Comparison of ENCODE assay signal across 11 cellular contexts in genomic region chr4:1137850-1138249, GRCh38. TPM values are rescaled to one million over a fixed set of nuclear protein-coding genes. Genes with fewer than 3 reads are reported as not detected.
DNase-seq lines count a peak whose midpoint lies in the region; ATAC-seq, FAIRE-seq and TF ChIP-seq lines count a peak whose summit lies in the region.
"Had no signal": no experiment of that assay in that cellular context is flagged by ENCODE, and none has a peak within 500 bp of the region (broad histone marks: within the 10 kb centered on the region; RNA-seq: fewer than 3 reads in every experiment).

No MANE protein-coding gene starts in this region.

- H3F3A ChIP-seq in SK-N-SH (replicated peaks; ENCODE audit: insufficient read depth), result no peaks in the 10 kb centered on the region

- H3K27ac ChIP-seq in SK-N-SH (ENCODE audit: low read depth in 2 of 2, low read length in 1 of 2) (no peak overlapping the region), GM12878 (ENCODE audit: control insufficient read depth, insufficient read depth) (no peak overlapping the region), osteoblast (ENCODE audit: low read depth, low read length) (no peak overlapping the region)

- 65% methylated on average over 2 of the region's 2 CpGs for whole genome bisulfite sequencing in SK-N-SH (ENCODE audit: low lambda C conversion rate)
- WGBS in GM12878 (ENCODE audit: insufficient coverage, insufficient replicate concordance, low lambda C conversion rate, missing lambda C conversion rate), result 87% methylated on average over 2 of the region's 2 CpGs

- in situ Hi-C loops in GM12878 (cut with MboI), result no loop called here

- H3K36me3 ChIP-seq in SK-N-SH (replicated peaks in 1 of 2; ENCODE audit: control insufficient read depth in 1 of 2, insufficient read depth in 2 of 2, low read length in 1 of 2), result no peaks in the 10 kb centered on the region
- no peaks in the 10 kb centered on the region for H3K36me3 ChIP-seq in GM12878 (ENCODE audit: control insufficient read depth in 2 of 2, insufficient read depth in 2 of 2, low read length in 1 of 2)
- H3K36me3 ChIP-seq in osteoblast (ENCODE audit: insufficient read depth, low read length), result no peaks in the 10 kb centered on the region

- TF ChIP-seq RAD21 in SK-N-SH (IDR thresholded peaks at IDR 0.05; ENCODE audit: low read length), result no peak
- TF ChIP-seq RAD21 in GM12878 (IDR thresholded peaks at IDR 0.05; ENCODE audit: insufficient read depth, low read depth, low read length), result no peak

- H3K9me3 ChIP-seq in SK-N-SH (no peaks in the 10 kb centered on the region), GM12878 (replicated peaks; ENCODE audit: control insufficient read depth, insufficient read depth, low read length) (no peaks in the 10 kb centered on the region; the same call in 1 of the 3 replicates), osteoblast (ENCODE audit: low read depth, low read length) (no peaks in the 10 kb centered on the region)

- peaks cover 0 to 2% of the 10 kb centered on the region in 2 experiments; a peak in 1 of 4 replicates for H3K4me1 ChIP-seq in SK-N-SH (ENCODE audit: control insufficient read depth in 1 of 2, insufficient read depth in 2 of 2, low read depth in 1 of 2, low read length in 1 of 2)
- no peaks in the 10 kb centered on the region; the same call in none of the 2 replicates for H3K4me1 ChIP-seq in GM12878 (ENCODE audit: control insufficient read depth, insufficient read depth, low read length)
- no peaks in the 10 kb centered on the region for H3K4me1 ChIP-seq in osteoblast (ENCODE audit: insufficient read depth, low read length)

- no peak overlapping the region for H3K4me3 ChIP-seq in SK-N-SH (ENCODE audit: low read depth in 2 of 2, low read length in 1 of 2)
- H3K4me3 ChIP-seq in GM12878, result no peak overlapping the region
- H3K4me3 ChIP-seq in osteoblast (ENCODE audit: insufficient read depth, low read length), result no peak overlapping the region

- peaks cover 18% of the 10 kb centered on the region; the same call in 1 of the 2 replicates for H3K27me3 ChIP-seq in SK-N-SH (ENCODE audit: insufficient read depth)
- no peaks in the 10 kb centered on the region for H3K27me3 ChIP-seq in GM12878 (replicated peaks in 1 of 2; ENCODE audit: control insufficient read depth in 2 of 2, insufficient read depth in 2 of 2, low read length in 1 of 2)
- peaks cover 8% of the 10 kb centered on the region for H3K27me3 ChIP-seq in osteoblast (ENCODE audit: insufficient read depth, low read length)

- DNase-seq in SK-N-SH (no peak), MV-4-11 (lab: John Stamatoyannopoulos, UW) (peak; percentile 63), GM12878 (ENCODE audit: low read depth, low spot score) (no peak), osteoblast (ENCODE audit: insufficient read length, low spot score, missing footprints) (no peak), GM10248 (ENCODE audit: extremely low spot score) (no peak)
- DNase-seq: EL, NCI-H146 had no signal

- TF ChIP-seq EP300 in SK-N-SH (IDR thresholded peaks at IDR 0.05; ENCODE audit: borderline replicate concordance in 1 of 2, low read depth in 1 of 2, low read length in 1 of 2), result no peak
- TF ChIP-seq EP300 in GM12878 (IDR thresholded peaks at IDR 0.05; ENCODE audit: borderline replicate concordance in 1 of 2, control insufficient read depth in 1 of 2, low read depth in 2 of 2, low read length in 2 of 2), result no peak

- RAD21 ChIA-PET in GM12878 (lab: Charles Lee; ENCODE audit: unreplicated experiment), result interaction anchor here (0.9 to 1.5 kb wide), 5 partner anchors 25 to 215 kb away, joined by 3 to 13 read pairs (median 4); partner anchors contain the start of genes CTBP1 and UVSSA

- TF ChIP-seq CTCF in SK-N-SH (IDR thresholded peaks at IDR 0.05) (no peak), GM12878 (IDR thresholded peaks at IDR 0.05 in 2 of 3, conservative IDR thresholded peaks at IDR 0.05 in 1 of 3; ENCODE audit: control insufficient read depth in 2 of 3, extremely low read depth in 1 of 3, insufficient read depth in 1 of 3, low read depth in 3 of 3, low read length in 3 of 3) (no peak), osteoblast (IDR thresholded peaks at IDR 0.05; ENCODE audit: extremely low read depth, low read depth, low read length) (no peak), GM10248 (IDR thresholded peaks at IDR 0.05; ENCODE audit: control extremely low read depth, extremely low read depth, low read depth, missing control alignments) (no peak)

- intact Hi-C loops in GM12878 (cut with micrococcal nuclease; ENCODE audit: unreplicated experiment), result no loop called here

- no peak for ATAC-seq in SK-N-SH treated with all-trans-retinoic acid at 6 μM for 48 hours
- ATAC-seq in GM12878, result no peak
- ATAC-seq in GM21526 (IDR thresholded peaks at IDR 0.05; ENCODE audit: low FRiP score, unreplicated experiment), result no peak
- ATAC-seq in HG03521 (IDR thresholded peaks at IDR 0.05; ENCODE audit: unreplicated experiment), result no peak

- no peak overlapping the region for H3K9ac ChIP-seq in SK-N-SH
- H3K9ac ChIP-seq in GM12878 (ENCODE audit: control insufficient read depth, insufficient read depth, low read length), result no peak overlapping the region

- H2AFZ ChIP-seq in SK-N-SH (ENCODE audit: low read depth), result 0 out of 2 replicates have a peak overlapping the region, but pooled peaks have one; percentile 31
- H2AFZ ChIP-seq in GM12878 (ENCODE audit: control insufficient read depth, low read depth, low read length), result peak overlapping the region; percentile 85
- H2AFZ ChIP-seq in osteoblast (ENCODE audit: low read length), result no peak overlapping the region

- CTCF ChIA-PET in SK-N-SH (lab: Yijun Ruan, JAX), result interaction anchor here (1.0 to 1.5 kb wide), 2 partner anchors 30 to 375 kb away, joined by 4 to 8 read pairs; no protein-coding TSS in a partner anchor
- CTCF ChIA-PET in GM12878 (lab: Yijun Ruan, JAX), result interaction anchor here (0.6 to 2.0 kb wide), 6 partner anchors 21 to 208 kb away, joined by 3 to 17 read pairs (median 4); partner anchors contain the start of genes MAEA and UVSSA
- CTCF ChIA-PET in GM10248 (lab: Yijun Ruan, JAX), result interaction anchor here (0.7 to 2.8 kb wide), 6 partner anchors 10 to 213 kb away, joined by 3 to 12 read pairs (median 4); no protein-coding TSS in a partner anchor

- SMC1A ChIA-PET in GM12878 (lab: Charles Lee; ENCODE audit: uncharacterized antibody, unreplicated experiment), result interaction anchor here (0.9 to 2.9 kb wide), 12 partner anchors 11 to 250 kb away, joined by 3 to 17 read pairs (median 4); no protein-coding TSS in a partner anchor

- POLR2A ChIA-PET in SK-N-SH (lab: Yijun Ruan, JAX) (no interaction called here), GM12878 (lab: Charles Lee) (interaction anchor here (0.5 to 0.9 kb wide), 2 partner anchors 117 to 209 kb away, joined by 3 to 4 read pairs; partner anchors contain the start of gene UVSSA), GM10248 (lab: Yijun Ruan, JAX) (interaction anchor here (1.1 kb wide), 1 partner anchor 209 kb away, joined by 3 read pairs; the partner anchor contains the start of gene UVSSA)

- peak overlapping the region; percentile 52; the same call in 1 of the 2 replicates for H3K4me2 ChIP-seq in SK-N-SH
- H3K4me2 ChIP-seq in GM12878 (ENCODE audit: control insufficient read depth, insufficient read depth), result peak overlapping the region; percentile 31; the same call in 1 of the 2 replicates
- H3K4me2 ChIP-seq in osteoblast (ENCODE audit: insufficient read depth, low read length), result peak overlapping the region; percentile 35

- H3K9me2 ChIP-seq in SK-N-SH, result no peaks in the 10 kb centered on the region

- FAIRE-seq in GM12878 (lab: Jason Lieb, UNC), result no peak

- no peaks in the 10 kb centered on the region for H4K20me1 ChIP-seq in SK-N-SH (ENCODE audit: insufficient read depth)
- no peaks in the 10 kb centered on the region for H4K20me1 ChIP-seq in GM12878 (ENCODE audit: control insufficient read depth, insufficient read depth)
- no peaks in the 10 kb centered on the region for H4K20me1 ChIP-seq in osteoblast (ENCODE audit: insufficient read depth, low read length)

- TF ChIP-seq POLR2A in GM12878 (IDR thresholded peaks at IDR 0.05; ENCODE audit: low read depth, low read length), result no peak

- H3K79me2 ChIP-seq in SK-N-SH (ENCODE audit: insufficient read depth) (no peaks in the 10 kb centered on the region), GM12878 (ENCODE audit: control insufficient read depth, insufficient read depth, low read length) (no peaks in the 10 kb centered on the region), osteoblast (ENCODE audit: insufficient read depth, low read length) (no peaks in the 10 kb centered on the region)

- no TSS peak for BruUV-seq in GM12878 (replicated peaks; lab: Mats Ljungman, UMichigan)

RNA-seq across cellular contexts. Expression of gene RNF212, which starts 24.5 kb away (rescaled TPM):
- polyA plus RNA-seq in SK-N-SH (2012; rRNA removed), result 7.0 and 9.3 TPM in 2 replicates
- polyA plus RNA-seq in SK-N-SH (2012; cell fraction: cytosol; rRNA removed), result 6.6 and 7.1 TPM in 2 replicates
- 21.0 and 25.2 TPM in 2 replicates for polyA plus RNA-seq in SK-N-SH (2012; cell fraction: nucleus; rRNA removed)
- total RNA-seq in GM12878 (2013; cell fraction: nucleolus; rRNA removed), result not detected in 2 replicates
- not detected in 2 replicates for total RNA-seq in GM12878 (2014; rRNA removed)
- not detected in 2 replicates for total RNA-seq in GM12878 (2014; rRNA removed; fragmentation: Illumina TruSeq; extraction: Trizol)
- total RNA-seq in GM12878 (2021), result not detected in 2 replicates
- polyA plus RNA-seq in GM12878 (2011; ENCODE audit: low read depth), result not detected
- not detected in 2 replicates for polyA plus RNA-seq in GM12878 (2011; rRNA removed)
- not detected in 2 replicates for polyA plus RNA-seq in GM12878 (2011; cell fraction: cytosol; rRNA removed)
- not detected in 2 replicates for polyA plus RNA-seq in GM12878 (2011; cell fraction: nucleus; rRNA removed)
- polyA plus RNA-seq in GM12878 (2012), result not detected in 2 replicates
- polyA plus RNA-seq in GM12878 (2014; fragmentation: Illumina TruSeq; extraction: Trizol), result not detected in 2 replicates
- polyA plus RNA-seq in GM12878 (2014; fragmentation: Nextera tagmentation; extraction: Ambion mirVana), result not detected
- polyA plus RNA-seq in GM12878 (2014; rRNA removed), result not detected in 2 replicates
- not detected for polyA plus RNA-seq in GM12878 (2016; fragmentation: Nextera tagmentation; extraction: Ambion mirVana)
- polyA minus RNA-seq in GM12878 (2011; rRNA and poly(A)+ RNA removed), result not detected in 2 replicates
- not detected in 2 replicates for polyA minus RNA-seq in GM12878 (2011; cell fraction: cytosol; rRNA and poly(A)+ RNA removed)
- not detected in 2 replicates for polyA minus RNA-seq in GM12878 (2011; cell fraction: nucleus; rRNA and poly(A)+ RNA removed)
- total RNA-seq in osteoblast, result 7.1 and 7.6 TPM in 2 replicates
- total RNA-seq: HT-29 had no signal

RNA-seq across cellular contexts. Expression of gene SPON2, which starts 34.5 kb away (rescaled TPM):
- polyA plus RNA-seq in SK-N-SH (2012; rRNA removed) (11.4 and 14.5 TPM in 2 replicates), GM12878 (2011; rRNA removed) (6.7 and 7.5 TPM in 2 replicates), GM12878 (2014; fragmentation: Illumina TruSeq; extraction: Trizol) (2.6 and 5.1 TPM in 2 replicates), GM12878 (2014; fragmentation: Nextera tagmentation; extraction: Ambion mirVana) (1 to 10 TPM; 1.1 to 1.6 TPM), GM12878 (2014; rRNA removed) (10.1 and 11.2 TPM in 2 replicates), GM12878 (2016; fragmentation: Nextera tagmentation; extraction: Ambion mirVana) (1 to 10 TPM; 7.1 to 9.6 TPM)
- 4.0 and 5.2 TPM in 2 replicates for polyA plus RNA-seq in SK-N-SH (2012; cell fraction: cytosol; rRNA removed)
- 140 and 311 TPM in 2 replicates for polyA plus RNA-seq in SK-N-SH (2012; cell fraction: nucleus; rRNA removed)
- total RNA-seq in GM12878 (2013; cell fraction: nucleolus; rRNA removed), result 71.0 and 75.2 TPM in 2 replicates
- total RNA-seq in GM12878 (2014; rRNA removed) (8.7 and 10.4 TPM in 2 replicates), GM12878 (2014; rRNA removed; fragmentation: Illumina TruSeq; extraction: Trizol) (6.9 and 9.1 TPM in 2 replicates), GM12878 (2021) (9.3 and 10.2 TPM in 2 replicates), osteoblast (29.8 and 38.7 TPM in 2 replicates)
- 3.6 TPM for polyA plus RNA-seq in GM12878 (2011; ENCODE audit: low read depth)
- 7.6 and 10.1 TPM in 2 replicates for polyA plus RNA-seq in GM12878 (2011; cell fraction: cytosol; rRNA removed)
- 36.0 and 37.7 TPM in 2 replicates for polyA plus RNA-seq in GM12878 (2011; cell fraction: nucleus; rRNA removed)
- 11.7 and 12.2 TPM in 2 replicates for polyA plus RNA-seq in GM12878 (2012)
- 2.0 and 6.5 TPM in 2 replicates for polyA minus RNA-seq in GM12878 (2011; rRNA and poly(A)+ RNA removed)
- polyA minus RNA-seq in GM12878 (2011; cell fraction: cytosol; rRNA and poly(A)+ RNA removed), result 3.3 and 4.9 TPM in 2 replicates
- polyA minus RNA-seq in GM12878 (2011; cell fraction: nucleus; rRNA and poly(A)+ RNA removed), result 13.2 and 17.9 TPM in 2 replicates
